ENCODE assay signal across 9 cellular contexts in genomic region chr6:35804996-35805736, GRCh38. TPM values are rescaled to one million over a fixed set of nuclear protein-coding genes. Genes with fewer than 3 reads are reported as not detected.
DNase-seq lines count a peak whose midpoint lies in the region; TF ChIP-seq lines count a peak whose summit lies in the region.
"Had no signal": no experiment of that assay in that cellular context is flagged by ENCODE, and none has a peak within 500 bp of the region (broad histone marks: within the 10 kb centered on the region; RNA-seq: fewer than 3 reads in every experiment).

Gene LHFPL5 (plus strand): TSS chr6:35805352. CDS start chr6:35805671, 319 bp downstream.

- H3K27me3 ChIP-seq in hepatocyte = no peaks in the 10 kb centered on the region
- peaks cover 0 to 45% (median 0%) of the 10 kb centered on the region in 4 donors for H3K27me3 ChIP-seq in esophagus squamous epithelium

- peaks cover 12% of the 10 kb centered on the region for H3K27me3 Mint-ChIP-seq in activated naive CD4-positive, alpha-beta T cell treated with anti-CD3 and anti-CD28 coated beads for 36 hours (ENCODE audit: low read depth)

- H4K20me1 ChIP-seq in hepatocyte (ENCODE audit: insufficient read depth, poor library complexity, severe bottlenecking) = no peaks in the 10 kb centered on the region

- no peaks in the 10 kb centered on the region for H3K79me2 ChIP-seq in hepatocyte

- CTCF ChIA-PET in activated naive CD4-positive, alpha-beta T cell treated with anti-CD3 and anti-CD28 coated beads for 36 hours (lab: Charles Lee) = no interaction called here

- no peaks in the 10 kb centered on the region for H3K9me2 ChIP-seq in hepatocyte (replicated peaks; ENCODE audit: insufficient read depth)

- no peaks in the 10 kb centered on the region for H3K9me3 Mint-ChIP-seq in activated naive CD4-positive, alpha-beta T cell treated with anti-CD3 and anti-CD28 coated beads for 36 hours

- TF ChIP-seq POLR2A in esophagus squamous epithelium (IDR thresholded peaks at IDR 0.05) = no peak

- H3K4me1 ChIP-seq in hepatocyte (ENCODE audit: insufficient read depth) = no peaks in the 10 kb centered on the region
- peaks cover 3 to 9% (median 6%) of the 10 kb centered on the region in 3 donors for H3K4me1 ChIP-seq in esophagus squamous epithelium

- H3K27ac Mint-ChIP-seq in activated naive CD4-positive, alpha-beta T cell treated with anti-CD3 and anti-CD28 coated beads for 36 hours = no peak within 1 kb of the TSS

- H3K36me3 ChIP-seq in hepatocyte (replicated peaks; ENCODE audit: insufficient read depth, low read depth) = no peaks in the 10 kb centered on the region
- no peaks in the 10 kb centered on the region for H3K36me3 ChIP-seq in esophagus squamous epithelium

- peak; percentile 86 for DNase-seq in AG08396 (ENCODE audit: low spot score)
- peak; percentile 46 for DNase-seq in HK-2 (ENCODE audit: unreplicated experiment)
- DNase-seq in OCI-M1 (lab: John Stamatoyannopoulos, UW) = peak; percentile 77
- DNase-seq in activated naive CD4-positive, alpha-beta T cell treated with anti-CD3 and anti-CD28 coated beads for 36 hours = peak; percentile 48
- DNase-seq in hepatocyte (ENCODE audit: low spot score) = peak; percentile 81
- DNase-seq in stimulated activated CD4-positive, alpha-beta T cell treated with anti-CD3 and anti-CD28 coated beads, Interleukin-12 subunit alpha, Interleukin-12 subunit beta, amount 100 ng/mL, for 4 hours = peak; percentile 46
- no peak for DNase-seq in OCI-M2 (lab: John Stamatoyannopoulos, UW; ENCODE audit: unreplicated experiment)
- no peak for DNase-seq in esophagus squamous epithelium (lab: John Stamatoyannopoulos, UW)

- H3K27ac ChIP-seq in hepatocyte (no peak within 1 kb of the TSS), esophagus squamous epithelium (no peak within 1 kb of the TSS)

- H3K4me2 ChIP-seq in hepatocyte = peak within 1 kb of the TSS; percentile 90

- H2AFZ ChIP-seq in hepatocyte = no peak within 1 kb of the TSS

- peaks cover 5% of the 10 kb centered on the region for H3K4me1 Mint-ChIP-seq in activated naive CD4-positive, alpha-beta T cell treated with anti-CD3 and anti-CD28 coated beads for 36 hours (ENCODE audit: low read depth)

- H3K4me3 ChIP-seq in hepatocyte = no peak within 1 kb of the TSS
- H3K4me3 ChIP-seq in esophagus squamous epithelium = peak within 1 kb of the TSS in 2 of 4 donors; percentile 2 to 33

- no peak for TF ChIP-seq CTCF in hepatocyte (IDR thresholded peaks at IDR 0.05; ENCODE audit: poor library complexity)
- no peak for TF ChIP-seq CTCF in esophagus squamous epithelium (IDR thresholded peaks at IDR 0.05)

- no peak within 1 kb of the TSS for H3K4me3 Mint-ChIP-seq in activated naive CD4-positive, alpha-beta T cell treated with anti-CD3 and anti-CD28 coated beads for 36 hours

- H3K36me3 Mint-ChIP-seq in activated naive CD4-positive, alpha-beta T cell treated with anti-CD3 and anti-CD28 coated beads for 36 hours (ENCODE audit: low read depth) = no peaks in the 10 kb centered on the region

- intact Hi-C loops in activated naive CD4-positive, alpha-beta T cell treated with anti-CD3 and anti-CD28 coated beads for 36 hours (cut with micrococcal nuclease) = no loop called here
- intact Hi-C loops in esophagus squamous epithelium (cut with DNase I) = no loop called here

- no peaks in the 10 kb centered on the region for H3K9me3 ChIP-seq in hepatocyte (ENCODE audit: low read depth)
- no peaks in the 10 kb centered on the region for H3K9me3 ChIP-seq in esophagus squamous epithelium

- 28% methylated on average over 18 of the region's 40 CpGs for WGBS in hepatocyte (ENCODE audit: low lambda C conversion rate, missing lambda C conversion rate)
- 5 to 59% methylated on average over 5 to 6 of the region's 40 CpGs for WGBS in esophagus squamous epithelium, 2 donors

RNA-seq across cellular contexts. Expression of gene LHFPL5, which starts in this region (rescaled TPM):
- not detected for total RNA-seq in activated naive CD4-positive, alpha-beta T cell treated with anti-CD3 and anti-CD28 coated beads for 36 hours
- not detected in 2 replicates for total RNA-seq in hepatocyte
- 0.10 TPM in 1 of 2 replicates, not detected in the other for polyA plus RNA-seq in hepatocyte
- not detected for total RNA-seq in esophagus squamous epithelium
- total RNA-seq: dermis microvascular lymphatic vessel endothelial cell had no signal

Comparison
In these comparisons a context has a peak if more than half of its experiments do, and no peak if none do; other contexts are left out.
1. Peak in DNase-seq in activated naive CD4-positive, alpha-beta T cell treated with anti-CD3 and anti-CD28 coated beads for 36 hours; RNA of the gene not detected or under 1 TPM.
2. Peak in DNase-seq and H3K4me2 ChIP-seq in hepatocyte; RNA of the gene not detected or under 1 TPM.
3. DNase-seq: peak in AG08396 (single experiment), HK-2 (single experiment), OCI-M1 (single experiment) and stimulated activated CD4-positive, alpha-beta T cell treated with anti-CD3 and anti-CD28 coated beads, Interleukin-12 subunit alpha, Interleukin-12 subunit beta, amount 100 ng/mL, for 4 hours (single experiment); none in OCI-M2 (single experiment) and esophagus squamous epithelium (single experiment).